9 cellular contexts compared by ENCODE assay signal in the genomic region with DNA sequence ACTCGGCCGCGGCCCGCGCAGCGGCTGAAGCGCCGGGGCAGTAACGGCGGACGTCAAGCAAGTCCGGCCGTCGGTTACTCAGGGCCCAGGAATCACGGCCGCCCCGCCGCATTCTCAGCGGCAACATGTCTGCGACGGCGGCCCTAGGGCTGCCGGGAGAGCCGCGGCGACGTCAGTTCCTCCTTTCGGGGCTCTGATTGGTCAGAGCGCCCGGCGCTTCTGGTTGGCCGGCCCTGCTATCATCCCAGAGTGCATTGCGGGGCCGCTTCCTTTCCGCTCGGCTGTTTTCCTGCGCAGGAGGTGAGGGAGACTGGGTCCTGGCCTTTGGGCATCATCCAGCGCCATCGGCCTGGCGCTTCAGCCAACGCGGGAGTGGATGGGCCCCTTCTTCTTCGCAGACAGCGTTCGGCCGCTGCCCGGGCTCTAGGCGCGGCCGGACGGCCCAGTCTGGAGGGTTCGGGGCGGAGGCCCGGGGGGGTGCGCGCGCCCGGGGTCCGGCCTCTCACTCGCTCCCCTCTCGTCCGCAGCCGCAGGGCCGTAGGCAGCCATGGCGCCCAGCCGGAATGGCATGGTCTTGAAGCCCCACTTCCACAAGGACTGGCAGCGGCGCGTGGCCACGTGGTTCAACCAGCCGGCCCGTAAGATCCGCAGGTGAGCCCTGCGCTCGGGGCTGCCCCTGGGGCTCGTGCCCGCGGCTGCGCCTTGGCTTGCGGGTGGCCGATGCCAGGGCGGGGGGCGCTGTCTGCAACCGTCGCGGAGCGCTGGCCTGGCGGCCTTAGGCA. TPM values are rescaled to one million over a fixed set of nuclear protein-coding genes. Genes with fewer than 3 reads are reported as not detected.
A peak's percentile ranks its signal among the peaks of the same experiment; 100 is the strongest.
DNase-seq lines count a peak whose midpoint lies in the region; ATAC-seq, FAIRE-seq and TF ChIP-seq lines count a peak whose summit lies in the region.
"Had no signal": no experiment of that assay in that cellular context is flagged by ENCODE, and none has a peak within 500 bp of the region (broad histone marks: within the 10 kb centered on the region; RNA-seq: fewer than 3 reads in every experiment).

A gene (plus strand): TSS at position 270 of the 782 bp plus-strand sequence. CDS start 278 bp downstream, at position 548.

- TF ChIP-seq CTCF in BE2C (IDR thresholded peaks at IDR 0.05; ENCODE audit: low read depth, low read length) (no peak), colonic mucosa (IDR thresholded peaks at IDR 0.05) (no peak)

- ATAC-seq in HG03460 (IDR thresholded peaks at IDR 0.05; ENCODE audit: unreplicated experiment): peak; percentile 79

- no peaks in the 10 kb centered on the region for H3K27me3 Mint-ChIP-seq in activated CD4-positive, alpha-beta T cell treated with anti-CD3 and anti-CD28 coated beads, Interleukin-2, amount 10 ng/mL, durations not matched to agents 24 days and 14 days

- peak within 1 kb of the TSS; percentile 91 to 99 for H3K9ac ChIP-seq in colonic mucosa (ENCODE audit: low read depth in 2 of 2, low read length in 2 of 2)

- intact Hi-C loops in activated CD4-positive, alpha-beta T cell treated with anti-CD3 and anti-CD28 coated beads, Interleukin-2, amount 10 ng/mL, durations not matched to agents 24 days and 14 days (cut with micrococcal nuclease): loop anchor here (1.0 to 2.0 kb wide), 3 partner anchors 70 to 140 kb away; a partner anchor contains a TSS
- intact Hi-C loops in colonic mucosa (cut with DNase I): no loop called here

- H3K27me3 ChIP-seq in BE2C (no peaks in the 10 kb centered on the region), colonic mucosa (no peaks in the 10 kb centered on the region), layer of hippocampus (ENCODE audit: control insufficient read depth, insufficient read depth, low read length) (no peaks in the 10 kb centered on the region)

- peak within 1 kb of the TSS; percentile 99 for H3K27ac Mint-ChIP-seq in activated CD4-positive, alpha-beta T cell treated with anti-CD3 and anti-CD28 coated beads, Interleukin-2, amount 10 ng/mL, durations not matched to agents 24 days and 14 days

- H3K4me3 Mint-ChIP-seq in activated CD4-positive, alpha-beta T cell treated with anti-CD3 and anti-CD28 coated beads, Interleukin-2, amount 10 ng/mL, durations not matched to agents 24 days and 14 days: peak within 1 kb of the TSS; percentile 94

- no peak for FAIRE-seq in GM19239 (lab: Jason Lieb, UNC)
- FAIRE-seq: endometrium had no signal

- peaks cover 55% of the 10 kb centered on the region for H3K36me3 ChIP-seq in BE2C
- H3K36me3 ChIP-seq in colonic mucosa: peaks cover 18% of the 10 kb centered on the region

- H3K4me3 ChIP-seq in BE2C (ENCODE audit: low read depth, low read length): peak within 1 kb of the TSS; percentile 99
- peak within 1 kb of the TSS; percentile 94 for H3K4me3 ChIP-seq in colonic mucosa

- H3K9me3 Mint-ChIP-seq in activated CD4-positive, alpha-beta T cell treated with anti-CD3 and anti-CD28 coated beads, Interleukin-2, amount 10 ng/mL, durations not matched to agents 24 days and 14 days: no peaks in the 10 kb centered on the region

- H3K27ac ChIP-seq in colonic mucosa (peak within 1 kb of the TSS; percentile 95), layer of hippocampus (ENCODE audit: low read depth, low read length) (peak within 1 kb of the TSS; percentile 95)

- DNase-seq in BE2C (peak; percentile 96), GM19239 (ENCODE audit: insufficient read length, low spot score) (peak; percentile 97), NCI-H526 treated with DMSO at 0.1 percent for 48 hours (lab: John Stamatoyannopoulos, UW) (peak; percentile 71), colonic mucosa (peak; percentile 94)
- peak; percentile 98 for DNase-seq in activated CD4-positive, alpha-beta T cell treated with anti-CD3 and anti-CD28 coated beads, Interleukin-2, amount 10 ng/mL, durations not matched to agents 24 days and 14 days
- peak; percentile 76 to 90 (median 86) for DNase-seq in stimulated activated CD4-positive, alpha-beta T cell treated with anti-CD3 and anti-CD28 coated beads, Interleukin-1b, Interleukin-23, amount 100 ng/mL, for 24 hours (ENCODE audit: low read depth in 4 of 4, low spot score in 1 of 4)

- H3K9me3 ChIP-seq in BE2C: no peaks in the 10 kb centered on the region
- no peaks in the 10 kb centered on the region for H3K9me3 ChIP-seq in colonic mucosa

- H3K4me1 ChIP-seq in BE2C: peaks cover 9% of the 10 kb centered on the region
- H3K4me1 ChIP-seq in colonic mucosa: peaks cover 14% of the 10 kb centered on the region

- peaks cover 45% of the 10 kb centered on the region for H3K4me1 Mint-ChIP-seq in activated CD4-positive, alpha-beta T cell treated with anti-CD3 and anti-CD28 coated beads, Interleukin-2, amount 10 ng/mL, durations not matched to agents 24 days and 14 days

- peaks cover 57% of the 10 kb centered on the region for H3K36me3 Mint-ChIP-seq in activated CD4-positive, alpha-beta T cell treated with anti-CD3 and anti-CD28 coated beads, Interleukin-2, amount 10 ng/mL, durations not matched to agents 24 days and 14 days (ENCODE audit: low read depth)

RNA-seq across cellular contexts. Expression of the gene that starts here (rescaled TPM):
- 3,732 TPM for polyA plus RNA-seq in BE2C (2012; ENCODE audit: insufficient read depth, insufficient read length, low read depth)
- total RNA-seq in activated CD4-positive, alpha-beta T cell treated with anti-CD3 and anti-CD28 coated beads, Interleukin-2, amount 10 ng/mL, durations not matched to agents 24 days and 14 days: 2,234 and 2,296 TPM in 2 replicates
- total RNA-seq in colonic mucosa: 1,000 to 10,000 TPM; 1,855 to 2,011 TPM

Comparison
In these comparisons a context has a peak if more than half of its experiments do, and no peak if none do; other contexts are left out.
1. Peak in every context shown above with its lines: DNase-seq, ATAC-seq, H3K4me3 ChIP-seq and H3K27ac ChIP-seq.